Comparison of ENCODE assay signal across 8 cellular contexts in the genomic region with DNA sequence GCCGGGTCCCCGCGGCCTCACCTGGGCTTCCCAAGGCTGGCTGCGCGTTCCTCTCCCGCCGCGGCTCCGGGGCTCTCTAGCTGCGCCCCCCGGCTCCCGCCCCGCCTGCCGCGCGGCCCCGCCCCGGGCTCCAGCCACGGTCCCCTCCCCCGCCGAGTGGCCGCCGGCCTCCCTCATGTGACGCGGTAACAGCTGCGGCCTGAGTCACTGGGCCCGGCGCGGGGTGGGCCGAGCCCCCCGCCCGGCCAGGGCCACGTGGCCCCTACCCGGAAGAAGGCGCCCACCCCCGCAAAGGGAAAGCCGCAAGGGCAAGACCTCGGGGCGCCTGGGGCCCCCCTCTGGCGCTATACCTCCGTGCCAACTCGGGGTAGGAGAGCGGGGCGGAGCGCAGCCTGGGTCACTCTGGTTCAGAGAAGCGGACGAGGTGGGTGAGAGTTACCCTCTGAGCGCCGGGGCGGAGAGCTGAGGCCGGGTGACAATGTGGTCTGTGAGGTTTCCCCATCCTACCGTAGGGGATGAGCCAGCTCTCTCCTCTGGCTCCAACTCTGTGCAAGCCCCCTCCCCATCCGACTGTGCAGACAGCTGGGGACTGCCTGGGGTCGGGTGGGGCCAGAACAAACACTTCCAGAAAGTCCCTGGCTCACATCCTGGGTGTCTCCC. TPM values are rescaled to one million over a fixed set of nuclear protein-coding genes. Genes with fewer than 3 reads are reported as not detected.
DNase-seq lines count a peak whose midpoint lies in the region; ATAC-seq and TF ChIP-seq lines count a peak whose summit lies in the region.

CD63 (minus strand) TSS at position 78 of the 660 bp plus-strand sequence. CDS start 668 bp downstream, outside the sequence.

- peaks cover 14 to 32% of the 10 kb centered on the region in 2 donors for H3K36me3 ChIP-seq in ascending aorta

- intact Hi-C loops in ascending aorta (cut with DNase I), result loop anchor here (2.0 to 10.0 kb wide), 2 partner anchors 48 to 1304 kb away; a partner anchor contains a TSS
- intact Hi-C loops in right cardiac atrium (cut with DNase I), result no loop called here

- ATAC-seq in right cardiac atrium, result peak; percentile 87 to 88

- H3K27me3 ChIP-seq in ascending aorta (no peaks in the 10 kb centered on the region), right cardiac atrium (ENCODE audit: control insufficient read depth, insufficient read depth) (no peaks in the 10 kb centered on the region)

- TF ChIP-seq CTCF in GM10266 (IDR thresholded peaks at IDR 0.05; ENCODE audit: control insufficient read depth, insufficient read depth, low read depth, missing control alignments) (peak; percentile 22), LNCaP clone FGC (IDR thresholded peaks at IDR 0.05; ENCODE audit: control insufficient read depth, extremely low read depth, insufficient read depth) (no peak), ascending aorta (IDR thresholded peaks at IDR 0.05) (no peak)

- WGBS in right cardiac atrium, result 1% methylated on average over 54 of the region's 54 CpGs

- peaks cover 13 to 37% of the 10 kb centered on the region in 2 donors for H3K4me1 ChIP-seq in ascending aorta
- H3K4me1 ChIP-seq in right cardiac atrium (ENCODE audit: control insufficient read depth, insufficient read depth, low read length), result peaks cover 4% of the 10 kb centered on the region

- H3K27ac ChIP-seq in ascending aorta, result peak within 1 kb of the TSS; percentile 99
- H3K27ac ChIP-seq in right cardiac atrium (ENCODE audit: low read length), result peak within 1 kb of the TSS; percentile 99

- DNase-seq in GM10266 (ENCODE audit: extremely low spot score) (peak; percentile 96), GOT3 (lab: John Stamatoyannopoulos, UW) (peak; percentile 31), LNCaP clone FGC (ENCODE audit: low read depth) (no peak), T-helper 2 cell (peak; percentile 32 to 57 (median 46)), ascending aorta (ENCODE audit: low spot score in 2 of 2) (peak; percentile 71 to 96), right cardiac atrium (peak; percentile 93 to 97 (median 96)), putamen (ENCODE audit: low spot score) (peak; percentile 91), cortex of kidney (lab: John Stamatoyannopoulos, UW) (no peak)

- H3K4me3 ChIP-seq in LNCaP clone FGC (ENCODE audit: low read depth, low read length) (peak within 1 kb of the TSS; percentile 88), ascending aorta (peak within 1 kb of the TSS; percentile 80 to 98), right cardiac atrium (ENCODE audit: low read length) (peak within 1 kb of the TSS; percentile 97)

- H3K9me3 ChIP-seq in ascending aorta (no peaks in the 10 kb centered on the region), right cardiac atrium (ENCODE audit: control insufficient read depth, low read length) (no peaks in the 10 kb centered on the region)

RNA-seq across cellular contexts. Expression of gene CD63, which starts in this region (rescaled TPM):
- total RNA-seq in ascending aorta, result 566 TPM
- total RNA-seq in right cardiac atrium, result 1,000 to 10,000 TPM; 1,076 to 1,430 (median 1,264) TPM
- polyA plus RNA-seq in right cardiac atrium, result 1,376 TPM

Comparison
In these comparisons a context has a peak if more than half of its experiments do, and no peak if none do; other contexts are left out.
1. DNase-seq: peak in GM10266 (single experiment), GOT3 (single experiment), T-helper 2 cell (5 of 5), ascending aorta (2 of 2), right cardiac atrium (3 of 3) and putamen (single experiment); none in LNCaP clone FGC (single experiment) and cortex of kidney (single experiment).
2. Peak in every context shown above with its lines, with median percentiles within 50 percentile points of each other: H3K4me3 ChIP-seq.